ENCODE assay signal across 22 cellular contexts in the genomic region with DNA sequence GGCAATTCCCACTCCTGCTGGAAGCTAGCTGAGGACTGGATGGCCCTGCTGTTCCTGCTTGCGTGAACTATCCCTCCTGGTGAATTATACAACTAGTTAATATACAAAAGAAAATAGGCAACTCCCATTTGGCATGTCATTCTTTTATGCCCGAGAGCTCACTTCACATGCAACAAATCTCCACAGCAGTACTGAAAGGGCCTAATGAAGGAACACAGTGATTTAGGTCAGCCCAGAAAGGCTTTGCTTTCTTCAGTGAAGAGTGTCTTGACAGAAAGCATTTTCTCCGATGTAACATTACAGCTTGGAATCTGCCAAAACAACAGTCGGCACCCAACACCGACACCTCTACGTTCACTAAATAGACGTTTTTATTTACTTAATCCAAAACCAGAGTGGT.
A peak's percentile ranks its signal among the peaks of the same experiment; 100 is the strongest.
DNase-seq lines count a peak whose midpoint lies in the region; ATAC-seq and TF ChIP-seq lines count a peak whose summit lies in the region.
"Had no signal": no experiment of that assay in that cellular context is flagged by ENCODE, and none has a peak within 500 bp of the region (broad histone marks: within the 10 kb centered on the region; RNA-seq: fewer than 3 reads in every experiment).

No MANE protein-coding gene starts in this region.

- H3K4me1 Mint-ChIP-seq in neural progenitor cell, result peaks cover 17% of the 10 kb centered on the region
- H3K4me1 Mint-ChIP-seq: CD8-positive, alpha-beta memory T cell had no signal

- no peak overlapping the region for H3K9ac ChIP-seq in neural progenitor cell
- H3K9ac ChIP-seq: BLaER1, GM23248 had no signal

- no peak for TF ChIP-seq POLR2A in prostate gland (IDR thresholded peaks at IDR 0.05)

- DNase-seq in Right ventricle myocardium inferior (ENCODE audit: missing footprints) (no peak), cardiac septum (ENCODE audit: low spot score) (no peak), left ventricle myocardium superior (no peak), neural progenitor cell (ENCODE audit: low spot score) (peak; percentile 5), GM03348 (ENCODE audit: low spot score) (no peak), NCI-H345 (lab: John Stamatoyannopoulos, UW) (no peak), prostate gland (ENCODE audit: low spot score) (no peak)
- DNase-seq: 8988T; CD8-positive, alpha-beta memory T cell; DMS79; GM23248; NCI-H187; NCI-H2171; NCI-H446 treated with DMSO at 0.1 percent for 48 hours; NCI-H748 treated with DMSO at 0.1 percent for 48 hours; PC-3 had no signal

- no peaks in the 10 kb centered on the region for H3K79me2 ChIP-seq in neural progenitor cell (ENCODE audit: low read depth)

- H2AFZ ChIP-seq in neural progenitor cell (replicated peaks), result no peak overlapping the region
- H2AFZ ChIP-seq: GM23248 had no signal

- H3K4me2 ChIP-seq in neural progenitor cell, result no peak overlapping the region
- H3K4me2 ChIP-seq: BLaER1 had no signal

- H3K4me3 ChIP-seq in neural progenitor cell (no peak overlapping the region), prostate gland (no peak overlapping the region)
- H3K4me3 ChIP-seq: BLaER1, GM23248, K562, SJSA1 had no signal

- no peaks in the 10 kb centered on the region for H3F3A ChIP-seq in neural progenitor cell (ENCODE audit: low read depth)

- no peaks in the 10 kb centered on the region for H3K27me3 Mint-ChIP-seq in neural progenitor cell (ENCODE audit: insufficient read depth, low read depth)
- H3K27me3 Mint-ChIP-seq: CD8-positive, alpha-beta memory T cell had no signal

- WGBS in prostate gland, result 55% methylated on average over 7 of the region's 7 CpGs

- H3K4me1 ChIP-seq in neural progenitor cell (peaks cover 24% of the 10 kb centered on the region), prostate gland (replicated peaks) (no peaks in the 10 kb centered on the region)
- H3K4me1 ChIP-seq: BLaER1, SJSA1 had no signal

- no peak overlapping the region for H3K4me3 Mint-ChIP-seq in neural progenitor cell
- H3K4me3 Mint-ChIP-seq: CD8-positive, alpha-beta memory T cell had no signal

- TF ChIP-seq CTCF in neural progenitor cell (IDR thresholded peaks at IDR 0.05) (no peak), prostate gland (IDR thresholded peaks at IDR 0.05) (no peak)

- H3K36me3 ChIP-seq in neural progenitor cell (no peaks in the 10 kb centered on the region), prostate gland (no peaks in the 10 kb centered on the region)
- H3K36me3 ChIP-seq: BLaER1, SJSA1 had no signal

- ATAC-seq in Right ventricle myocardium inferior (peak; percentile 52), left ventricle myocardium superior (peak; percentile 70), HG02852 (IDR thresholded peaks at IDR 0.05; ENCODE audit: unreplicated experiment) (no peak)
- ATAC-seq: HCT116, K562, PC-3 had no signal

- H3K36me3 Mint-ChIP-seq in neural progenitor cell, result no peaks in the 10 kb centered on the region

- intact Hi-C loops in Right ventricle myocardium inferior (cut with DNase I), result no loop called here
- intact Hi-C loops in cardiac septum (cut with DNase I), result no loop called here
- intact Hi-C loops in left ventricle myocardium superior (cut with micrococcal nuclease), result no loop called here
- intact Hi-C loops in prostate gland (cut with DNase I), result no loop called here

- H3K9me3 ChIP-seq in neural progenitor cell (ENCODE audit: low read depth), result no peaks in the 10 kb centered on the region
- H3K9me3 ChIP-seq in prostate gland, result no peaks in the 10 kb centered on the region
- H3K9me3 ChIP-seq: BLaER1 had no signal

- no peak overlapping the region for H3K27ac Mint-ChIP-seq in neural progenitor cell
- H3K27ac Mint-ChIP-seq: CD8-positive, alpha-beta memory T cell had no signal

- H4K20me1 ChIP-seq in neural progenitor cell (ENCODE audit: low read depth), result no peaks in the 10 kb centered on the region
- H4K20me1 ChIP-seq: BLaER1 had no signal

- H3K27ac ChIP-seq in neural progenitor cell (no peak overlapping the region), prostate gland (no peak overlapping the region)
- H3K27ac ChIP-seq: BLaER1, GM23248, RWPE1, SJSA1 had no signal

- H3K27me3 ChIP-seq in neural progenitor cell (no peaks in the 10 kb centered on the region), prostate gland (replicated peaks; ENCODE audit: insufficient read depth) (no peaks in the 10 kb centered on the region)
- H3K27me3 ChIP-seq: BLaER1, SJSA1 had no signal

- H3K9me3 Mint-ChIP-seq in neural progenitor cell, result no peaks in the 10 kb centered on the region
